Comparison of ENCODE assay signal across 15 cellular contexts in genomic region chr12:738712-739111, GRCh38. TPM values are rescaled to one million over a fixed set of nuclear protein-coding genes. Genes with fewer than 3 reads are reported as not detected.
DNase-seq lines count a peak whose midpoint lies in the region; ATAC-seq lines count a peak whose summit lies in the region.
"Had no signal": no experiment of that assay in that cellular context is flagged by ENCODE, and none has a peak within 500 bp of the region (broad histone marks: within the 10 kb centered on the region; RNA-seq: fewer than 3 reads in every experiment).

No MANE protein-coding gene starts in this region.

- no peak for ATAC-seq in stimulated activated naive CD8-positive, alpha-beta T cell treated with anti-CD3 and anti-CD28 coated beads, Interleukin-15, amount 100 ng/mL, for 72 hours
- ATAC-seq: Panc1 had no signal

- H3K27ac Mint-ChIP-seq in stimulated activated naive CD8-positive, alpha-beta T cell treated with anti-CD3 and anti-CD28 coated beads, Interleukin-15, Interleukin-2, amounts not matched to agents 100 ng/mL and 50 ng/mL, for 24 hours, result peak overlapping the region; percentile 43
- H3K27ac Mint-ChIP-seq in stimulated activated naive CD8-positive, alpha-beta T cell treated with anti-CD3 and anti-CD28 coated beads, Interleukin-15, amount 100 ng/mL, for 72 hours, result no peak overlapping the region

- H3K36me3 Mint-ChIP-seq in stimulated activated naive CD8-positive, alpha-beta T cell treated with anti-CD3 and anti-CD28 coated beads, Interleukin-15, Interleukin-2, amounts not matched to agents 100 ng/mL and 50 ng/mL, for 24 hours (ENCODE audit: low read depth), result no peaks in the 10 kb centered on the region

- peaks cover 35% of the 10 kb centered on the region for H3K4me1 Mint-ChIP-seq in stimulated activated naive CD8-positive, alpha-beta T cell treated with anti-CD3 and anti-CD28 coated beads, Interleukin-15, Interleukin-2, amounts not matched to agents 100 ng/mL and 50 ng/mL, for 24 hours (ENCODE audit: low read depth)
- H3K4me1 Mint-ChIP-seq in stimulated activated naive CD8-positive, alpha-beta T cell treated with anti-CD3 and anti-CD28 coated beads, Interleukin-15, amount 100 ng/mL, for 72 hours, result peaks cover 37% of the 10 kb centered on the region

- no peak for DNase-seq in stimulated activated naive CD8-positive, alpha-beta T cell treated with anti-CD3 and anti-CD28 coated beads, Interleukin-15, amount 100 ng/mL, for 72 hours
- peak; percentile 77 to 98 for DNase-seq in dermis microvascular lymphatic vessel endothelial cell (ENCODE audit: low read depth in 2 of 2)
- peak; percentile 71 for DNase-seq in retina
- no peak for DNase-seq in SIG-M5 treated with dmso at 0.1 percent for 504 hours (lab: John Stamatoyannopoulos, UW; ENCODE audit: unreplicated experiment)
- DNase-seq in AG20443 (ENCODE audit: low spot score), result no peak
- no peak for DNase-seq in iPS-NIHi7 (ENCODE audit: extremely low spot score)
- DNase-seq: COR-L47, DMS153, IMR-90, NCI-H1105 treated with DMSO at 0.1 percent for 48 hours, NCI-H1694 treated with DMSO at 0.1 percent for 48 hours, NCI-H2107, NCI-H2227 treated with DMSO at 0.1 percent for 48 hours had no signal

- no peak overlapping the region for H3K4me3 Mint-ChIP-seq in stimulated activated naive CD8-positive, alpha-beta T cell treated with anti-CD3 and anti-CD28 coated beads, Interleukin-15, Interleukin-2, amounts not matched to agents 100 ng/mL and 50 ng/mL, for 24 hours
- H3K4me3 Mint-ChIP-seq in stimulated activated naive CD8-positive, alpha-beta T cell treated with anti-CD3 and anti-CD28 coated beads, Interleukin-15, amount 100 ng/mL, for 72 hours, result no peak overlapping the region

- H3K27me3 Mint-ChIP-seq in stimulated activated naive CD8-positive, alpha-beta T cell treated with anti-CD3 and anti-CD28 coated beads, Interleukin-15, Interleukin-2, amounts not matched to agents 100 ng/mL and 50 ng/mL, for 24 hours, result no peaks in the 10 kb centered on the region
- H3K27me3 Mint-ChIP-seq in stimulated activated naive CD8-positive, alpha-beta T cell treated with anti-CD3 and anti-CD28 coated beads, Interleukin-15, amount 100 ng/mL, for 72 hours, result no peaks in the 10 kb centered on the region

- H3K9me3 Mint-ChIP-seq in stimulated activated naive CD8-positive, alpha-beta T cell treated with anti-CD3 and anti-CD28 coated beads, Interleukin-15, Interleukin-2, amounts not matched to agents 100 ng/mL and 50 ng/mL, for 24 hours, result no peaks in the 10 kb centered on the region
- H3K9me3 Mint-ChIP-seq in stimulated activated naive CD8-positive, alpha-beta T cell treated with anti-CD3 and anti-CD28 coated beads, Interleukin-15, amount 100 ng/mL, for 72 hours, result no peaks in the 10 kb centered on the region

RNA-seq across cellular contexts. Expression of gene WNK1, which starts 13.7 kb away (rescaled TPM):
- 97.7 and 185 TPM in 2 replicates for total RNA-seq in dermis microvascular lymphatic vessel endothelial cell

Comparison
In these comparisons a context has a peak if more than half of its experiments do, and no peak if none do; other contexts are left out.
1. DNase-seq: peak in dermis microvascular lymphatic vessel endothelial cell (2 of 2) and retina (single experiment); none in stimulated activated naive CD8-positive, alpha-beta T cell treated with anti-CD3 and anti-CD28 coated beads, Interleukin-15, amount 100 ng/mL, for 72 hours (0 of 2), SIG-M5 treated with dmso at 0.1 percent for 504 hours (single experiment), AG20443 (single experiment) and iPS-NIHi7 (single experiment).